In the genomic region with DNA sequence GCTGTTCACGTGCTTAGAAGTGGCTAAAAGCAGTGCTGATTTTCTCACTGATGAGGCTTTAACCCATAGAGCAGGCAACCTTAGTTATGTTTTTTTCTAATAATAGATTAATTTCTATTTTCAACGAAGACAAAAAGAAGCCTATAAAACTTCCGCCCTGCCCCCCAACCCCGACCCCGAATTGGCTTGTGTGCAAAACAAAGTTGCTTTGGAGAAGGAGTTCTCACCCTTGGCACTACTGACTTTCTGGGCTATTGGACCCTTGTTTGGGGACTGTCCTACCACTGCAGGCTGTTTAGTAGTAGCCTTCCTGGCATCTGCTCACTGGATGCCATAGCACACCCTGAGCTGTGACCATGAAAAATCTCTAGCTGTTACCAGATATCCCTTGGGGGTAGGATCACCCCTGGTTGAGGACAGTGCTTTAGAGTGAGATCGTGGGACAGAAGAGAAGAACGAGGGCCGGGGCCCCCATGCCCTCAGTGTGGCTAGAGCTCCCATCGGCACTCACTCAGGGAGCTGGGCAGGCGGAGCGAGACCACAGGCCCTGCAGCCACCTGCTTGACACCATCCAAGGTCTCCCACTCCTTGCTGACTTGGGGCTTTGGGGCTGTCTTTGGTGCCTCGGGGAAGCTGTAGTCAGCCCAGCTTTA, we compare ENCODE assay signal across 19 cellular contexts. TPM values are rescaled to one million over a fixed set of nuclear protein-coding genes. Genes with fewer than 3 reads are reported as not detected.
DNase-seq lines count a peak whose midpoint lies in the region; ATAC-seq, FAIRE-seq and TF ChIP-seq lines count a peak whose summit lies in the region.
"Had no signal": no experiment of that assay in that cellular context is flagged by ENCODE, and none has a peak within 500 bp of the region (broad histone marks: within the 10 kb centered on the region; RNA-seq: fewer than 3 reads in every experiment).

No MANE protein-coding gene starts in this region.

- POLR2A ChIA-PET in H1 (lab: Charles Lee; ENCODE audit: partially characterized antibody) = interaction anchor here (1.6 kb wide), 1 partner anchor 9 kb away, joined by 5 read pairs; no protein-coding TSS in a partner anchor

- TF ChIP-seq RAD21 in H1 (IDR thresholded peaks at IDR 0.05 in 1 of 2, conservative IDR thresholded peaks at IDR 0.05 in 1 of 2; ENCODE audit: low read depth in 2 of 2, low read length in 2 of 2) = no peak

- no peak overlapping the region for H2BK12ac ChIP-seq in H1 (ENCODE audit: low read depth, low read length)

- no peak overlapping the region for H3K18ac ChIP-seq in H1 (ENCODE audit: extremely low read depth, low read length)

- no peak overlapping the region for H3K4ac ChIP-seq in H1 (replicated peaks; ENCODE audit: insufficient read length, low read depth, low read length)

- no peak overlapping the region for H2BK5ac ChIP-seq in H1 (ENCODE audit: low read depth, low read length)

- H3K79me1 ChIP-seq in H1 (ENCODE audit: low read depth, low read length) = no peaks in the 10 kb centered on the region; the same call in 1 of the 2 replicates

- no peaks in the 10 kb centered on the region for H3K23me2 ChIP-seq in H1 (ENCODE audit: low read depth, low read length)

- H3K9me3 ChIP-seq in H1 (ENCODE audit: insufficient read depth in 2 of 2, low read depth in 1 of 2, low read length in 1 of 2) (no peaks in the 10 kb centered on the region), osteoblast (ENCODE audit: low read depth, low read length) (no peaks in the 10 kb centered on the region)

- no peaks in the 10 kb centered on the region for H3K79me2 ChIP-seq in H1 (ENCODE audit: control insufficient read depth in 1 of 2, insufficient read depth in 2 of 2, low read length in 2 of 2)
- H3K79me2 ChIP-seq in osteoblast (ENCODE audit: insufficient read depth, low read length) = no peaks in the 10 kb centered on the region

- H2BK15ac ChIP-seq in H1 (ENCODE audit: low read length) = no peak overlapping the region

- FAIRE-seq in H1 (lab: Jason Lieb, UNC) = no peak
- FAIRE-seq: GM12891, GM19239, HepG2, HTR-8/SVneo had no signal

- H4K20me1 ChIP-seq in H1 (replicated peaks in 1 of 2; ENCODE audit: control insufficient read depth in 1 of 2, insufficient read depth in 2 of 2, low read length in 2 of 2) = no peaks in the 10 kb centered on the region
- H4K20me1 ChIP-seq in osteoblast (ENCODE audit: insufficient read depth, low read length) = no peaks in the 10 kb centered on the region

- H3K56ac ChIP-seq in H1 (replicated peaks; ENCODE audit: insufficient read length, low read depth, low read length) = no peak overlapping the region

- CTCF ChIA-PET in H1 (lab: Charles Lee; ENCODE audit: partially characterized antibody) = interaction anchor here (1.0 to 29.4 kb wide), 6 partner anchors 9 to 349 kb away, joined by 3 to 486 read pairs (median 8); no protein-coding TSS in a partner anchor

- TF ChIP-seq CTCF in H1 (IDR thresholded peaks at IDR 0.05; ENCODE audit: control extremely low read depth in 1 of 3, insufficient read depth in 1 of 3, low read depth in 1 of 3, low read length in 3 of 3) (no peak), osteoblast (IDR thresholded peaks at IDR 0.05; ENCODE audit: extremely low read depth, low read depth, low read length) (no peak), foreskin keratinocyte (conservative IDR thresholded peaks at IDR 0.05) (no peak)

- no peaks in the 10 kb centered on the region; a peak in 1 of 7 replicates for H3K27me3 ChIP-seq in H1 (replicated peaks in 1 of 4; ENCODE audit: control insufficient read depth in 3 of 4, extremely low read depth in 1 of 4, insufficient read depth in 3 of 4, low read length in 3 of 4)
- no peaks in the 10 kb centered on the region for H3K27me3 ChIP-seq in osteoblast (ENCODE audit: insufficient read depth, low read length)
- H3K27me3 ChIP-seq in foreskin keratinocyte = no peaks in the 10 kb centered on the region

- H4K5ac ChIP-seq in H1 (ENCODE audit: insufficient read length, low read depth, low read length) = no peak overlapping the region

- 89% methylated on average over 12 of the region's 12 CpGs; no CpG with 5 or more reads in 1 of the 2 experiments for WGBS in H1 (ENCODE audit: extremely low coverage in 1 of 2, insufficient coverage in 1 of 2, insufficient read length in 1 of 2, insufficient replicate concordance in 2 of 2, low coverage in 1 of 2, low lambda C conversion rate in 2 of 2, missing lambda C conversion rate in 1 of 2), 2 experiments

- H3K14ac ChIP-seq in H1 (ENCODE audit: insufficient read length) = no peak overlapping the region

- no peak overlapping the region for H3K4me2 ChIP-seq in H1 (ENCODE audit: insufficient read depth in 1 of 2, low read depth in 2 of 2, low read length in 2 of 2)
- no peak overlapping the region for H3K4me2 ChIP-seq in osteoblast (ENCODE audit: insufficient read depth, low read length)

- ATAC-seq in foreskin keratinocyte = no peak
- no peak for ATAC-seq in GM19452 (IDR thresholded peaks at IDR 0.05; ENCODE audit: unreplicated experiment)
- ATAC-seq: HepG2 had no signal

- no peak for TF ChIP-seq POLR2A in H1 (IDR thresholded peaks at IDR 0.05; ENCODE audit: control extremely low read depth in 1 of 2, low read depth in 2 of 2, low read length in 2 of 2)

- peak overlapping the region; percentile 13; the same call in 1 of the 2 replicates for H2AK5ac ChIP-seq in H1 (ENCODE audit: low read depth, low read length)

- H3K27ac ChIP-seq in H1 (ENCODE audit: low read depth, low read length) = no peak overlapping the region
- H3K27ac ChIP-seq in osteoblast (ENCODE audit: low read depth, low read length) = peak overlapping the region; percentile 17
- no peak overlapping the region for H3K27ac ChIP-seq in foreskin keratinocyte
- H3K27ac ChIP-seq: 22Rv1 had no signal

- H3K4me3 ChIP-seq in H1 (ENCODE audit: extremely low read depth in 1 of 4, insufficient read depth in 2 of 4, low read depth in 3 of 4, low read length in 4 of 4) = no peak overlapping the region
- H3K4me3 ChIP-seq in osteoblast (ENCODE audit: insufficient read depth, low read length) = no peak overlapping the region

- H3K23ac ChIP-seq in H1 (ENCODE audit: insufficient read length) = no peak overlapping the region

- H2AFZ ChIP-seq in H1 (ENCODE audit: low read length) (no peak overlapping the region), osteoblast (ENCODE audit: low read length) (no peak overlapping the region)

- no peak overlapping the region for H4K91ac ChIP-seq in H1 (replicated peaks; ENCODE audit: insufficient read length, low read length)

- peak; percentile 3 for DNase-seq in activated CD4-positive, alpha-beta T cell treated with anti-CD3 and anti-CD28 coated beads for 1 hour
- DNase-seq in activated CD4-positive, alpha-beta T cell treated with anti-CD3 and anti-CD28 coated beads, Interleukin-2, amount 50 U/mL, for 48 hours = no peak
- DNase-seq in H1 (ENCODE audit: low read depth in 1 of 2, low spot score in 2 of 2) (no peak), osteoblast (ENCODE audit: insufficient read length, low spot score, missing footprints) (no peak), foreskin keratinocyte (no peak), DMS53 treated with DMSO at 0.1 percent for 48 hours (lab: John Stamatoyannopoulos, UW; ENCODE audit: unreplicated experiment) (no peak), cerebellar cortex (ENCODE audit: low spot score) (no peak)
- DNase-seq: DMS 273 treated with DMSO at 0.1 percent for 48 hours, DMS79, HCEC 1CT, HFFc6 had no signal

- H3K4me1 ChIP-seq in H1 (replicated peaks in 1 of 4; ENCODE audit: control insufficient read depth in 3 of 4, insufficient read depth in 4 of 4, low read length in 3 of 4) (peaks cover 0 to 6% (median 0%) of the 10 kb centered on the region in 4 experiments; a peak in 1 of 7 replicates), osteoblast (ENCODE audit: insufficient read depth, low read length) (peaks cover 16% of the 10 kb centered on the region), foreskin keratinocyte (peaks cover 14% of the 10 kb centered on the region)

- no peak for TF ChIP-seq EP300 in H1 (IDR thresholded peaks at IDR 0.05; ENCODE audit: borderline replicate concordance in 1 of 2, low read depth in 2 of 2, low read length in 2 of 2)

- no peak overlapping the region for H2BK120ac ChIP-seq in H1 (replicated peaks; ENCODE audit: low read depth, low read length)

- H3K9ac ChIP-seq in H1 (replicated peaks in 1 of 4; ENCODE audit: extremely low read depth in 1 of 4, low read depth in 3 of 4, low read length in 3 of 4) = no peak overlapping the region

- no peaks in the 10 kb centered on the region for H3K36me3 ChIP-seq in H1 (ENCODE audit: control insufficient read depth in 2 of 4, insufficient read depth in 4 of 4, low read length in 3 of 4)
- no peaks in the 10 kb centered on the region for H3K36me3 ChIP-seq in osteoblast (ENCODE audit: insufficient read depth, low read length)

- no peak overlapping the region for H2BK20ac ChIP-seq in H1 (ENCODE audit: low read length)

- H4K8ac ChIP-seq in H1 (ENCODE audit: extremely low read depth, insufficient read depth, low read length) = no peak overlapping the region; the same call in 1 of the 2 replicates

TF ChIP-seq in H1, 55 proteins besides CTCF, POLR2A, EP300 and RAD21 (continues in another document):
- TF ChIP-seq YY1 (IDR thresholded peaks at IDR 0.05; ENCODE audit: low read depth, low read length) (no peak), JUN (IDR thresholded peaks at IDR 0.05; ENCODE audit: low read depth, low read length) (no peak)

RNA-seq across cellular contexts. Expression of a gene that starts 16.9 kb away (rescaled TPM):
- 1.1 and 1.3 TPM in 2 replicates for total RNA-seq in H1 (2021; fragmentation: NEBNext Ultra II Directional; extraction: Animal tissue kit (Norgen Biotek cat#: 25700))
- polyA plus RNA-seq in H1 (2011; rRNA removed) (1.9 and 2.0 TPM in 2 replicates), foreskin keratinocyte (7.9 and 9.7 TPM in 2 replicates)
- polyA plus RNA-seq in H1 (2011; cell fraction: cytosol; rRNA removed) = 2.3 TPM
- 5.3 TPM for polyA plus RNA-seq in H1 (2011; cell fraction: nucleus; rRNA removed)
- 1.4 to 1.9 TPM (median 1.7 TPM) in 4 replicates for polyA plus RNA-seq in H1 (2012, experiment 1 of 2)
- 0.96 TPM for polyA plus RNA-seq in H1 (2012, experiment 2 of 2)
- 0.95 TPM for polyA plus RNA-seq in H1 (2013, experiment 1 of 2)
- 0.75 TPM for polyA plus RNA-seq in H1 (2013, experiment 2 of 2)
- polyA minus RNA-seq in H1 (2011; rRNA and poly(A)+ RNA removed) = 2.1 and 3.3 TPM in 2 replicates
- polyA minus RNA-seq in H1 (2011; cell fraction: cytosol; rRNA and poly(A)+ RNA removed) = 1.2 TPM
- 3.2 TPM for polyA minus RNA-seq in H1 (2011; cell fraction: nucleus; rRNA and poly(A)+ RNA removed)
- total RNA-seq in osteoblast (0.29 and 0.36 TPM in 2 replicates), foreskin keratinocyte (14.3 and 14.9 TPM in 2 replicates)
- total RNA-seq: A673, G401 had no signal

RNA-seq across cellular contexts. Expression of a gene that starts 31.4 kb away (rescaled TPM):
- 17.0 and 17.3 TPM in 2 replicates for total RNA-seq in H1 (2021; fragmentation: NEBNext Ultra II Directional; extraction: Animal tissue kit (Norgen Biotek cat#: 25700))
- polyA plus RNA-seq in H1 (2011; rRNA removed) = 30.5 and 33.5 TPM in 2 replicates
- polyA plus RNA-seq in H1 (2011; cell fraction: cytosol; rRNA removed) = 29.4 TPM
- 15.6 TPM for polyA plus RNA-seq in H1 (2011; cell fraction: nucleus; rRNA removed)
- polyA plus RNA-seq in H1 (2012, experiment 1 of 2) = 16.9 to 20.3 TPM (median 18.0 TPM) in 4 replicates
- polyA plus RNA-seq in H1 (2012, experiment 2 of 2) = 13.3 TPM
- 13.5 TPM for polyA plus RNA-seq in H1 (2013, experiment 1 of 2)
- polyA plus RNA-seq in H1 (2013, experiment 2 of 2) = 15.3 TPM
- polyA minus RNA-seq in H1 (2011; rRNA and poly(A)+ RNA removed) = 11.7 and 14.4 TPM in 2 replicates
- 8.3 TPM for polyA minus RNA-seq in H1 (2011; cell fraction: cytosol; rRNA and poly(A)+ RNA removed)
- 13.3 TPM for polyA minus RNA-seq in H1 (2011; cell fraction: nucleus; rRNA and poly(A)+ RNA removed)
- total RNA-seq in osteoblast = 22.1 and 30.0 TPM in 2 replicates
- 17.7 and 21.4 TPM in 2 replicates for total RNA-seq in foreskin keratinocyte
- polyA plus RNA-seq in foreskin keratinocyte = 24.1 and 25.6 TPM in 2 replicates
